Comparison of ENCODE assay signal across 17 cellular contexts in genomic region chr1:64087768-64088167, GRCh38.
DNase-seq lines count a peak whose midpoint lies in the region; ATAC-seq and TF ChIP-seq lines count a peak whose summit lies in the region.
"Had no signal": no experiment of that assay in that cellular context is flagged by ENCODE, and none has a peak within 500 bp of the region (broad histone marks: within the 10 kb centered on the region; RNA-seq: fewer than 3 reads in every experiment).

No MANE protein-coding gene starts in this region.

- H3K9me3 ChIP-seq in HEK293 (ENCODE audit: control insufficient read depth, insufficient read depth, low read depth, low read length) (no peaks in the 10 kb centered on the region), thoracic aorta (no peaks in the 10 kb centered on the region), spleen (no peaks in the 10 kb centered on the region), OCI-LY7 (ENCODE audit: low read length) (no peaks in the 10 kb centered on the region)

- DNase-seq in amniotic epithelial cell (ENCODE audit: low read depth) (peak; percentile 95), fibroblast of the conjunctiva (ENCODE audit: low read depth) (peak; percentile 29), thoracic aorta (ENCODE audit: low spot score) (no peak), spleen (no peak), OCI-LY7 (ENCODE audit: low spot score) (no peak), HEK293T (ENCODE audit: extremely low spot score) (no peak)
- DNase-seq: activated naive CD4-positive, alpha-beta T cell; CD4-positive, alpha-beta T cell; effector memory CD8-positive, alpha-beta T cell; head of caudate nucleus; NCI-H1694 treated with DMSO at 0.1 percent for 48 hours; NCI-H510A treated with DMSO at 0.1 percent for 48 hours; stimulated activated naive CD4-positive, alpha-beta T cell treated with Interleukin-2 at 50 U/mL for 16 hours had no signal

- TF ChIP-seq CTCF in HEK293 (tag by site-specific recombination; IDR thresholded peaks at IDR 0.05) (no peak), thoracic aorta (IDR thresholded peaks at IDR 0.05) (no peak), spleen (IDR thresholded peaks at IDR 0.05 in 8 of 11, conservative IDR thresholded peaks at IDR 0.05 in 3 of 11) (no peak), OCI-LY7 (conservative IDR thresholded peaks at IDR 0.05; ENCODE audit: low read length) (no peak)

- CTCF ChIA-PET in HEK293 (lab: Yijun Ruan, JAX), result no interaction called here
- CTCF ChIA-PET in OCI-LY7 (lab: Charles Lee; ENCODE audit: unreplicated experiment), result no interaction called here
- CTCF ChIA-PET in HEK293T (lab: Yijun Ruan, JAX), result no interaction called here

- POLR2A ChIA-PET in HEK293 (lab: Yijun Ruan, JAX) (no interaction called here), OCI-LY7 (lab: Charles Lee) (interaction anchor here (0.5 to 0.6 kb wide), 2 partner anchors 8 to 1306 kb away, joined by 3 read pairs; no protein-coding TSS in a partner anchor), HEK293T (lab: Yijun Ruan, JAX) (no interaction called here)

- no peaks in the 10 kb centered on the region for H3K36me3 ChIP-seq in HEK293 (ENCODE audit: control insufficient read depth in 2 of 2, insufficient read depth in 1 of 2, low read length in 2 of 2)
- H3K36me3 ChIP-seq in thoracic aorta, result no peaks in the 10 kb centered on the region
- H3K36me3 ChIP-seq in spleen, result no peaks in the 10 kb centered on the region
- H3K36me3 ChIP-seq in OCI-LY7 (ENCODE audit: insufficient read depth, low read length), result no peaks in the 10 kb centered on the region
- H3K36me3 ChIP-seq: cardiac muscle cell had no signal

- no peaks in the 10 kb centered on the region for H3K27me3 ChIP-seq in thoracic aorta (replicated peaks; ENCODE audit: insufficient read depth)
- no peaks in the 10 kb centered on the region for H3K27me3 ChIP-seq in spleen (replicated peaks in 1 of 7)
- H3K27me3 ChIP-seq: cardiac muscle cell had no signal

- no peak for ATAC-seq in thoracic aorta (ENCODE audit: insufficient number of reproducible peaks, low FRiP score, low read depth)
- ATAC-seq: effector memory CD8-positive, alpha-beta T cell; WTC11 had no signal

- no peaks in the 10 kb centered on the region for H3K9me2 ChIP-seq in OCI-LY7 (ENCODE audit: insufficient read depth, low read length)

- WGBS in spleen, 5 donors, result 46 to 74% (median 57%) methylated on average over 2 of the region's 2 CpGs

- no peaks in the 10 kb centered on the region for H4K20me1 ChIP-seq in OCI-LY7 (ENCODE audit: insufficient read depth, low read length)

- H2AFZ ChIP-seq in OCI-LY7 (ENCODE audit: low read length), result no peak overlapping the region

- H3K79me2 ChIP-seq in OCI-LY7 (ENCODE audit: insufficient read depth, low read depth, low read length), result no peaks in the 10 kb centered on the region

- intact Hi-C loops in spleen (cut with DNase I; ENCODE audit: low total_unique reads), result no loop called here
- intact Hi-C loops in OCI-LY7 (cut with micrococcal nuclease; ENCODE audit: unreplicated experiment), result no loop called here

- H3K4me3 ChIP-seq in HEK293 (ENCODE audit: low read depth, low read length) (no peak overlapping the region), thoracic aorta (no peak overlapping the region), spleen (no peak overlapping the region), OCI-LY7 (ENCODE audit: low read depth, low read length, poor library complexity, severe bottlenecking) (no peak overlapping the region)
- H3K4me3 ChIP-seq: cardiac muscle cell had no signal

- H3K4me2 ChIP-seq in OCI-LY7 (ENCODE audit: low read length), result no peak overlapping the region
- H3K4me2 ChIP-seq: KMS-11 had no signal

- no TSS peak for BruUV-seq in OCI-LY7 (replicated peaks; lab: Mats Ljungman, UMichigan)

- H3K27ac ChIP-seq in HEK293 (ENCODE audit: extremely low read depth, low read depth, low read length) (no peak overlapping the region), thoracic aorta (peak overlapping the region; percentile 24 to 31), spleen (no peak overlapping the region), OCI-LY7 (ENCODE audit: low read depth, low read length, poor library complexity, severe bottlenecking) (no peak overlapping the region)
- H3K27ac ChIP-seq: cardiac muscle cell, KMS-11 had no signal

- no peak for TF ChIP-seq POLR2A in spleen (IDR thresholded peaks at IDR 0.05)

- H3K4me1 ChIP-seq in HEK293 (ENCODE audit: control insufficient read depth, insufficient read depth, low read length), result no peaks in the 10 kb centered on the region
- H3K4me1 ChIP-seq in thoracic aorta (ENCODE audit: control insufficient read depth in 1 of 2, low read depth in 2 of 2), result peaks cover 22 to 54% of the 10 kb centered on the region in 2 donors
- no peaks in the 10 kb centered on the region for H3K4me1 ChIP-seq in spleen
- no peaks in the 10 kb centered on the region for H3K4me1 ChIP-seq in OCI-LY7 (ENCODE audit: insufficient read depth, low read length, poor library complexity, severe bottlenecking)

TF ChIP-seq in HEK293, 187 proteins besides CTCF, POLR2A, EP300 and RAD21 (continues in another document):
- no peak for TF ChIP-seq BCL6B (tag by site-specific recombination; IDR thresholded peaks at IDR 0.05)

TF ChIP-seq in HEK293T, 16 proteins besides CTCF, POLR2A, EP300 and RAD21:
- TF ChIP-seq SP1 (IDR thresholded peaks at IDR 0.05) (no peak), ZNF384 (IDR thresholded peaks at IDR 0.05) (no peak), L3MBTL2 (conservative IDR thresholded peaks at IDR 0.05) (no peak), ELF4 (IDR thresholded peaks at IDR 0.05) (no peak), LEF1 (IDR thresholded peaks at IDR 0.05; ENCODE audit: borderline replicate concordance) (no peak), CTBP1 (IDR thresholded peaks at IDR 0.05; ENCODE audit: borderline replicate concordance) (no peak), BHLHE40 (IDR thresholded peaks at IDR 0.05; ENCODE audit: borderline replicate concordance) (no peak), PKNOX1 (IDR thresholded peaks at IDR 0.05) (no peak), HDGF (IDR thresholded peaks at IDR 0.05; ENCODE audit: borderline replicate concordance) (no peak), NFRKB (IDR thresholded peaks at IDR 0.05) (no peak), SUZ12 (IDR thresholded peaks at IDR 0.05) (no peak), FOXM1 (IDR thresholded peaks at IDR 0.05; ENCODE audit: borderline replicate concordance) (no peak), FOXA1 (IDR thresholded peaks at IDR 0.05) (no peak)

Comparison
In these comparisons a context has a peak if more than half of its experiments do, and no peak if none do; other contexts are left out.
1. H3K27ac ChIP-seq: peak in thoracic aorta (2 of 2); none in HEK293 (single experiment), spleen (0 of 8) and OCI-LY7 (single experiment).
2. DNase-seq: peak in amniotic epithelial cell (single experiment) and fibroblast of the conjunctiva (single experiment); none in thoracic aorta (single experiment), spleen (single experiment), OCI-LY7 (single experiment) and HEK293T (single experiment).